In the genomic region with DNA sequence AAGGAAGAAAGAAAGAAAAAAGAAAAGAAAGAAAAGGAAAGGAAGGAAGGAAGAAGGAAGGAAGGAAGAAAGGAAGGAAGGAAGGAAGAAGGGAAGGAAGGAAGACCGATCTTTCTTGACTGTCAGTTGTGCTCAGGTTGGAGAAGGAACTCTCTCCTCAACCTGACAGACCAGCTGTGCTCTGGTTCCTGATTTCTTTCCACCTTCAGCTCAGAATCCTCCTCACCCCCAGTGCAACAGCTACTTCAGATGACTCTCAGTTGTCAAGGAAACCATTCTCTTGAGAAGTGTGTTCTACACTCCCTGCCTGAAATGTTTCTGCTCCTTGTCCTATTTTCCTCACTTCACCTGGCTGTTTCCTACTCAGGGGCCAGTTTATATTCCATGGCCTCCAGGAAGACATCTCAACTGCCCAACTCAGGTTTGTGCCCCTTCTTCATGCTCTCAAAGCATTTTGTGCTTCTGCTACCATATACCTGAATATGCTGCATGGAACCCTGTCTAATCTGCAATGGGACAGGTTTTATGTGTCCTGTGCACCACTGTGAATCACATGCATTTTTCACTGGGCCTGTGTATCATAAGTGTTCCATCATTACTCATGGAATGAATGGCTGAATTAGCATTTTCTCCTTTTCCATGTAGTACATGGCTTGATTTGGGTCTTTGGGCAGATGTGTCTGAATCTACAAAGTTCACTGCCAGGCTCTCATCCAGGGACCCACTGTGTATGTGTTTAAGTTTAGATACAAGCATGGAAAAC, we compare ENCODE assay signal across 15 cellular contexts. TPM values are rescaled to one million over a fixed set of nuclear protein-coding genes. Genes with fewer than 3 reads are reported as not detected.
A peak's percentile ranks its signal among the peaks of the same experiment; 100 is the strongest.
DNase-seq lines count a peak whose midpoint lies in the region; ATAC-seq and TF ChIP-seq lines count a peak whose summit lies in the region.
"Had no signal": no experiment of that assay in that cellular context is flagged by ENCODE, and none has a peak within 500 bp of the region (broad histone marks: within the 10 kb centered on the region; RNA-seq: fewer than 3 reads in every experiment).

No MANE protein-coding gene starts in this region.

- H3K4me3 ChIP-seq in left lung: no peak overlapping the region
- H3K4me3 ChIP-seq: K562 had no signal

- H3K9me3 ChIP-seq in left lung: no peaks in the 10 kb centered on the region

- ATAC-seq in SK-N-SH treated with all-trans-retinoic acid at 6 μM for 48 hours: peak; percentile 37; the same call in 2 of the 3 replicates
- ATAC-seq in left lung: peak; percentile 60
- ATAC-seq: K562, Panc1 had no signal

- no peak overlapping the region for H3K27ac ChIP-seq in left lung
- H3K27ac ChIP-seq: 22Rv1 had no signal

- no peaks in the 10 kb centered on the region for H3K4me1 ChIP-seq in left lung

- intact Hi-C loops in left lung (cut with DNase I): no loop called here

- H3K36me3 ChIP-seq in left lung: no peaks in the 10 kb centered on the region

- no peak for TF ChIP-seq CTCF in left lung (IDR thresholded peaks at IDR 0.05)

- H3K27me3 ChIP-seq in left lung: no peaks in the 10 kb centered on the region

- peak; percentile 9 for DNase-seq in DMS 273 (lab: John Stamatoyannopoulos, UW; ENCODE audit: unreplicated experiment)
- DNase-seq in DMS 273 treated with DMSO at 0.1 percent for 48 hours (lab: John Stamatoyannopoulos, UW): no peak
- peak; percentile 11 for DNase-seq in GM03348 (ENCODE audit: low spot score)
- DNase-seq in left lung: no peak
- DNase-seq in GOT3 (lab: John Stamatoyannopoulos, UW): no peak
- DNase-seq in D341Med (ENCODE audit: low spot score): no peak
- no peak for DNase-seq in middle frontal gyrus (ENCODE audit: extremely low spot score, low spot score)
- DNase-seq: C1 segment of cervical spinal cord, DMS153, HCEC 1CT, NCI-H1930 had no signal

TF ChIP-seq in SK-N-SH treated with all-trans-retinoic acid at 6 μM for 48 hours, 23 proteins besides CTCF, POLR2A, EP300 and RAD21:
- TF ChIP-seq ZNF565 (CRISPR knock-in tag; conservative IDR thresholded peaks at IDR 0.05; ENCODE audit: low read depth): no peak
- TF ChIP-seq GLIS3 (CRISPR knock-in tag; IDR thresholded peaks at IDR 0.05): no peak
- TF ChIP-seq, protein P1, sequence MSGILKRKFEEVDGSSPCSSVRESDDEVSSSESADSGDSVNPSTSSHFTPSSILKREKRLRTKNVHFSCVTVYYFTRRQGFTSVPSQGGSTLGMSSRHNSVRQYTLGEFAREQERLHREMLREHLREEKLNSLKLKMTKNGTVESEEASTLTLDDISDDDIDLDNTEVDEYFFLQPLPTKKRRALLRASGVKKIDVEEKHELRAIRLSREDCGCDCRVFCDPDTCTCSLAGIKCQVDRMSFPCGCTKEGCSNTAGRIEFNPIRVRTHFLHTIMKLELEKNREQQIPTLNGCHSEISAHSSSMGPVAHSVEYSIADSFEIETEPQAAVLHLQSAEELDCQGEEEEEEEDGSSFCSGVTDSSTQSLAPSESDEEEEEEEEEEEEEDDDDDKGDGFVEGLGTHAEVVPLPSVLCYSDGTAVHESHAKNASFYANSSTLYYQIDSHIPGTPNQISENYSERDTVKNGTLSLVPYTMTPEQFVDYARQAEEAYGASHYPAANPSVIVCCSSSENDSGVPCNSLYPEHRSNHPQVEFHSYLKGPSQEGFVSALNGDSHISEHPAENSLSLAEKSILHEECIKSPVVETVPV (CRISPR knock-in tag; IDR thresholded peaks at IDR 0.05): no peak
- TF ChIP-seq ZNF8 (CRISPR knock-in tag; IDR thresholded peaks at IDR 0.05): no peak
- TF ChIP-seq, protein P2, sequence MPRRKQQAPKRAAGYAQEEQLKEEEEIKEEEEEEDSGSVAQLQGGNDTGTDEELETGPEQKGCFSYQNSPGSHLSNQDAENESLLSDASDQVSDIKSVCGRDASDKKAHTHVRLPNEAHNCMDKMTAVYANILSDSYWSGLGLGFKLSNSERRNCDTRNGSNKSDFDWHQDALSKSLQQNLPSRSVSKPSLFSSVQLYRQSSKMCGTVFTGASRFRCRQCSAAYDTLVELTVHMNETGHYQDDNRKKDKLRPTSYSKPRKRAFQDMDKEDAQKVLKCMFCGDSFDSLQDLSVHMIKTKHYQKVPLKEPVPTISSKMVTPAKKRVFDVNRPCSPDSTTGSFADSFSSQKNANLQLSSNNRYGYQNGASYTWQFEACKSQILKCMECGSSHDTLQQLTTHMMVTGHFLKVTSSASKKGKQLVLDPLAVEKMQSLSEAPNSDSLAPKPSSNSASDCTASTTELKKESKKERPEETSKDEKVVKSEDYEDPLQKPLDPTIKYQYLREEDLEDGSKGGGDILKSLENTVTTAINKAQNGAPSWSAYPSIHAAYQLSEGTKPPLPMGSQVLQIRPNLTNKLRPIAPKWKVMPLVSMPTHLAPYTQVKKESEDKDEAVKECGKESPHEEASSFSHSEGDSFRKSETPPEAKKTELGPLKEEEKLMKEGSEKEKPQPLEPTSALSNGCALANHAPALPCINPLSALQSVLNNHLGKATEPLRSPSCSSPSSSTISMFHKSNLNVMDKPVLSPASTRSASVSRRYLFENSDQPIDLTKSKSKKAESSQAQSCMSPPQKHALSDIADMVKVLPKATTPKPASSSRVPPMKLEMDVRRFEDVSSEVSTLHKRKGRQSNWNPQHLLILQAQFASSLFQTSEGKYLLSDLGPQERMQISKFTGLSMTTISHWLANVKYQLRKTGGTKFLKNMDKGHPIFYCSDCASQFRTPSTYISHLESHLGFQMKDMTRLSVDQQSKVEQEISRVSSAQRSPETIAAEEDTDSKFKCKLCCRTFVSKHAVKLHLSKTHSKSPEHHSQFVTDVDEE (CRISPR knock-in tag; IDR thresholded peaks at IDR 0.05): no peak
TF ChIP-seq in SK-N-SH treated with all-trans-retinoic acid at 6 μM for 48 hours: peak in this region for 0.

RNA-seq across cellular contexts. Expression of a gene that starts 32.8 kb away (rescaled TPM):
- 10 to 100 TPM; 17.8 to 47.4 TPM for total RNA-seq in left lung

Comparison
In these comparisons a context has a peak if more than half of its experiments do, and no peak if none do; other contexts are left out.
1. DNase-seq: peak in DMS 273 (single experiment) and GM03348 (single experiment); none in DMS 273 treated with DMSO at 0.1 percent for 48 hours (single experiment), left lung (0 of 2), GOT3 (single experiment), D341Med (single experiment) and middle frontal gyrus (single experiment).